Comparison of ENCODE assay signal across 22 cellular contexts in the genomic region with DNA sequence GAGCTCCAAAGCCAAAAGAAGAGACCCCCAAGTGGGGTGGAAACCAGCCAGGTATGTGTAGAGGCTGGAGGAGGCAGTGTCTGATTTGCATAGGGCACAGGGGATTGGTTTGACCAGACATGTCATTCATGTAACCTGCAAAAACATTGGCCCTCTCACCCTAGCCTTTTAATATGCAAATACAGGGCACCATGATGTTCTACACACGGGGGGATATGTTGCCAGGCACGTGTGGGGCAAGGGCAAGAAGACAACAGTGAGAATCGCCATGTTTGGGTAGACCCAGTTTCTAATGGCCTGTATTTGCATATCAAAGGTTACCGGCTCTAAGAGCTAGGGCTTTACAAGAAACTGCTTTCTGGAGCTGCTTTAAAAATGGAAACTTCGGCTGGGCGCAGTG.
"Had no signal": no experiment of that assay in that cellular context is flagged by ENCODE, and none has a peak within 500 bp of the region (broad histone marks: within the 10 kb centered on the region; RNA-seq: fewer than 3 reads in every experiment).

No MANE protein-coding gene starts in this region.

- ATAC-seq: left colon; left ventricle myocardium superior; natural killer cell treated with Interleukin-12 subunit alpha and Interleukin-12 subunit beta and Interleukin-15 and Interleukin-18, amount 100 ng/mL, for 72 hours; stimulated activated naive B cell treated with anti-CD40 and anti-IgM and Interleukin-4, amounts not matched to agents 10 μg/mL and 1 μg/mL and 100 μg/mL, for 72 hours had no signal

- H3K36me3 ChIP-seq: esophagus squamous epithelium, neural progenitor cell, ovary, right atrium auricular region, sigmoid colon, stomach had no signal

- H3K4me1 Mint-ChIP-seq: stimulated activated naive B cell treated with anti-CD40 and anti-IgM and Interleukin-4, amounts not matched to agents 10 μg/mL and 1 μg/mL and 100 μg/mL, for 72 hours had no signal

- H3K27ac Mint-ChIP-seq: natural killer cell treated with Interleukin-12 subunit alpha and Interleukin-12 subunit beta and Interleukin-15 and Interleukin-18, amount 100 ng/mL, for 72 hours; neural progenitor cell; stimulated activated naive B cell treated with anti-CD40 and anti-IgM and Interleukin-4, amounts not matched to agents 10 μg/mL and 1 μg/mL and 100 μg/mL, for 72 hours had no signal

- H3K27ac ChIP-seq: esophagus squamous epithelium, hepatocyte, neural progenitor cell, right atrium auricular region, sigmoid colon, stomach had no signal

- H3K4me3 Mint-ChIP-seq: natural killer cell treated with Interleukin-12 subunit alpha and Interleukin-12 subunit beta and Interleukin-15 and Interleukin-18, amount 100 ng/mL, for 72 hours; neural progenitor cell; stimulated activated naive B cell treated with anti-CD40 and anti-IgM and Interleukin-4, amounts not matched to agents 10 μg/mL and 1 μg/mL and 100 μg/mL, for 72 hours had no signal

- DNase-seq: effector memory CD4-positive, alpha-beta T cell; esophagus squamous epithelium; foreskin fibroblast; left colon; left ventricle myocardium superior; mesenchymal stem cell; midbrain; nucleus accumbens; ovary; sigmoid colon; stimulated activated CD4-positive, alpha-beta T cell treated with anti-CD3 and anti-CD28 coated beads, Interleukin-2, amount 100 ng/mL, for 24 hours; stimulated activated CD4-positive, alpha-beta T cell treated with anti-CD3 and anti-CD28 coated beads, Interleukin-4, amount 100 ng/mL, for 4 hours; stimulated activated naive B cell treated with anti-CD40 and anti-IgM and Interleukin-4, amounts not matched to agents 10 μg/mL and 1 μg/mL and 100 μg/mL, for 72 hours; stomach; substantia nigra; trophoblast cell had no signal

- H3K9me3 Mint-ChIP-seq: natural killer cell treated with Interleukin-12 subunit alpha and Interleukin-12 subunit beta and Interleukin-15 and Interleukin-18, amount 100 ng/mL, for 72 hours had no signal

- H3K36me3 Mint-ChIP-seq: natural killer cell treated with Interleukin-12 subunit alpha and Interleukin-12 subunit beta and Interleukin-15 and Interleukin-18, amount 100 ng/mL, for 72 hours; stimulated activated naive B cell treated with anti-CD40 and anti-IgM and Interleukin-4, amounts not matched to agents 10 μg/mL and 1 μg/mL and 100 μg/mL, for 72 hours had no signal

- H3K9me3 ChIP-seq: esophagus squamous epithelium, ovary, right atrium auricular region, sigmoid colon, stomach had no signal

- H3K4me3 ChIP-seq: esophagus squamous epithelium, hepatocyte, lung, neural progenitor cell, ovary, right atrium auricular region, sigmoid colon, skin epidermis, stomach had no signal

- H3K4me1 ChIP-seq: neural progenitor cell had no signal

- H3K27me3 ChIP-seq: esophagus squamous epithelium, hepatocyte, neural progenitor cell, ovary, right atrium auricular region, sigmoid colon, stomach had no signal
